Comparison of ENCODE assay signal across 26 cellular contexts in the genomic region with DNA sequence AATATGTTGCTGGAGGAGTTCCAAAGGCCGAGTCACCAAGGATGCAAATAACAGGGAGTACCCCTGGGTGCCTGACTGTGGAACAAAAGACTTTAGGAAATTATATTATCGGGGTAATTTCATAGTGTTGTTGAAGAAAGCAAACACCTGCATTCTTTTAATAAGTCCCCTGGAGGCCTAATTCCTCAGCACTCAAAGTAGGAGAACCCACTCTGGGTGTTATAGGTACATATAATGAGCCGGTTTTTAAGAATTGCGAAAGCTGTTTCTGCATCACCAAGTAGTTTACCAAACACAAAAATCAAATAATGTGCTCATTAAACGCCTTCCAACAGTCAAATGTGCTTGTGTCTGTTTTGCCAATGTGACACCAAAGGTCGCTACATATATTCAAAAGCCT.
DNase-seq lines count a peak whose midpoint lies in the region; ATAC-seq and TF ChIP-seq lines count a peak whose summit lies in the region.
"Had no signal": no experiment of that assay in that cellular context is flagged by ENCODE, and none has a peak within 500 bp of the region (broad histone marks: within the 10 kb centered on the region; RNA-seq: fewer than 3 reads in every experiment).

No MANE protein-coding gene starts in this region.

- no peak overlapping the region for H3K27ac ChIP-seq in lung (ENCODE audit: low read depth in 1 of 2, low read length in 1 of 2)
- H3K27ac ChIP-seq: A549; BLaER1 treated with 17β-estradiol and CSF1 and Interleukin-3, amounts not matched to agents 10 nM and 100 nM; HL-60; SJCRH30 had no signal

- H3K27me3 ChIP-seq in lung (ENCODE audit: control insufficient read depth, insufficient read depth), result no peaks in the 10 kb centered on the region
- H3K27me3 ChIP-seq: BLaER1 treated with 17β-estradiol and CSF1 and Interleukin-3, amounts not matched to agents 10 nM and 100 nM; SJCRH30 had no signal

- TF ChIP-seq CTCF in epithelial cell of esophagus (IDR thresholded peaks at IDR 0.05; ENCODE audit: insufficient read depth, low read depth, low read length, missing control alignments), result no peak
- no peak for TF ChIP-seq CTCF in lung (IDR thresholded peaks at IDR 0.05; ENCODE audit: control extremely low read depth, extremely low read depth)

- H3K27me3 Mint-ChIP-seq in activated T-helper 1 cell treated with anti-CD3 and anti-CD28 coated beads, Interleukin-12 subunit alpha, Interleukin-12 subunit beta, Interleukin-2, Interleukin-4 antibody, amounts not matched to agents 30 ng/mL and 10 ng/mL and 1 ng/mL, durations not matched to agents 14 hours and 24 hours and 36 hours (ENCODE audit: insufficient read depth), result peaks cover 6% of the 10 kb centered on the region

- H3K9me3 Mint-ChIP-seq in activated T-helper 1 cell treated with anti-CD3 and anti-CD28 coated beads, Interleukin-12 subunit alpha, Interleukin-12 subunit beta, Interleukin-2, Interleukin-4 antibody, amounts not matched to agents 30 ng/mL and 10 ng/mL and 1 ng/mL, durations not matched to agents 14 hours and 24 hours and 36 hours, result peaks cover 9% of the 10 kb centered on the region

- DNase-seq in NCI-H748 (lab: John Stamatoyannopoulos, UW; ENCODE audit: unreplicated experiment) (peak; percentile 42), NCI-H748 treated with DMSO at 0.1 percent for 48 hours (lab: John Stamatoyannopoulos, UW) (no peak), NCI-H1105 treated with DMSO at 0.1 percent for 48 hours (lab: John Stamatoyannopoulos, UW) (peak; percentile 60), epithelial cell of esophagus (ENCODE audit: low read depth) (peak; percentile 16), lung (ENCODE audit: low spot score) (no peak)
- no peak for DNase-seq in activated CD4-positive, CD25-positive, alpha-beta regulatory T cell (lab: John Stamatoyannopoulos, UW)
- no peak for DNase-seq in activated T-helper 1 cell treated with anti-CD3 and anti-CD28 coated beads, Interleukin-12 subunit alpha, Interleukin-12 subunit beta, Interleukin-2, Interleukin-4 antibody, amounts not matched to agents 30 ng/mL and 10 ng/mL and 1 ng/mL, durations not matched to agents 14 hours and 24 hours and 36 hours (ENCODE audit: low spot score)
- DNase-seq: AML-193; CD4-positive, alpha-beta memory T cell; DMS153; DND-41; Kasumi-1; MV-4-11; NCI-H187 treated with DMSO at 0.1 percent for 48 hours; NCI-H526 treated with DMSO at 0.1 percent for 48 hours; NK-92 treated with Interleukin-12 subunit alpha and Interleukin-12 subunit beta, amount 100 ng/mL, for 24 hours; PC-3; SJCRH30; T-helper 2 cell had no signal

- peaks cover 0 to 8% of the 10 kb centered on the region in 2 donors for H3K9me3 ChIP-seq in lung (ENCODE audit: control insufficient read depth in 2 of 2, insufficient read depth in 1 of 2, low read length in 1 of 2)
- H3K9me3 ChIP-seq: SJCRH30 had no signal

- H3K4me3 ChIP-seq in epithelial cell of esophagus (ENCODE audit: low read length), result no peak overlapping the region
- H3K4me3 ChIP-seq in lung, result no peak overlapping the region
- H3K4me3 ChIP-seq: A549; BLaER1 treated with 17β-estradiol and CSF1 and Interleukin-3, amounts not matched to agents 10 nM and 100 nM; K562; SJCRH30 had no signal

- no peak overlapping the region for H3K4me3 Mint-ChIP-seq in activated T-helper 1 cell treated with anti-CD3 and anti-CD28 coated beads, Interleukin-12 subunit alpha, Interleukin-12 subunit beta, Interleukin-2, Interleukin-4 antibody, amounts not matched to agents 30 ng/mL and 10 ng/mL and 1 ng/mL, durations not matched to agents 14 hours and 24 hours and 36 hours
- H3K4me3 Mint-ChIP-seq: CD4-positive, alpha-beta memory T cell had no signal

- H3K27ac Mint-ChIP-seq in activated T-helper 1 cell treated with anti-CD3 and anti-CD28 coated beads, Interleukin-12 subunit alpha, Interleukin-12 subunit beta, Interleukin-2, Interleukin-4 antibody, amounts not matched to agents 30 ng/mL and 10 ng/mL and 1 ng/mL, durations not matched to agents 14 hours and 24 hours and 36 hours, result no peak overlapping the region
- H3K27ac Mint-ChIP-seq: CD4-positive, alpha-beta memory T cell had no signal

- no peaks in the 10 kb centered on the region for H3K4me1 Mint-ChIP-seq in activated T-helper 1 cell treated with anti-CD3 and anti-CD28 coated beads, Interleukin-12 subunit alpha, Interleukin-12 subunit beta, Interleukin-2, Interleukin-4 antibody, amounts not matched to agents 30 ng/mL and 10 ng/mL and 1 ng/mL, durations not matched to agents 14 hours and 24 hours and 36 hours (ENCODE audit: low read depth)
- H3K4me1 Mint-ChIP-seq: CD4-positive, alpha-beta memory T cell had no signal

- ATAC-seq in lung (ENCODE audit: insufficient read depth, low FRiP score), result peak; percentile 53
- ATAC-seq: A549, HCT116, HepG2, K562, PC-3, SK-N-SH treated with all-trans-retinoic acid at 6 μM for 48 hours had no signal

- no peaks in the 10 kb centered on the region for H3K36me3 ChIP-seq in lung (ENCODE audit: control insufficient read depth in 2 of 2, insufficient read depth in 2 of 2, low read length in 2 of 2)
- H3K36me3 ChIP-seq: BLaER1 treated with 17β-estradiol and CSF1 and Interleukin-3, amounts not matched to agents 10 nM and 100 nM; SJCRH30 had no signal

- no peaks in the 10 kb centered on the region for H3K36me3 Mint-ChIP-seq in activated T-helper 1 cell treated with anti-CD3 and anti-CD28 coated beads, Interleukin-12 subunit alpha, Interleukin-12 subunit beta, Interleukin-2, Interleukin-4 antibody, amounts not matched to agents 30 ng/mL and 10 ng/mL and 1 ng/mL, durations not matched to agents 14 hours and 24 hours and 36 hours (ENCODE audit: low read depth)
- H3K36me3 Mint-ChIP-seq: CD4-positive, alpha-beta memory T cell had no signal

- no peaks in the 10 kb centered on the region for H3K4me1 ChIP-seq in lung (ENCODE audit: control insufficient read depth in 2 of 2, insufficient read depth in 2 of 2, low read length in 2 of 2)
- H3K4me1 ChIP-seq: A549; BLaER1 treated with 17β-estradiol and CSF1 and Interleukin-3, amounts not matched to agents 10 nM and 100 nM; SJCRH30 had no signal

- intact Hi-C loops in activated T-helper 1 cell treated with anti-CD3 and anti-CD28 coated beads, Interleukin-12 subunit alpha, Interleukin-12 subunit beta, Interleukin-2, Interleukin-4 antibody, amounts not matched to agents 30 ng/mL and 10 ng/mL and 1 ng/mL, durations not matched to agents 14 hours and 24 hours and 36 hours (cut with micrococcal nuclease), result no loop called here

- 63 to 80% methylated on average over 6 of the region's 6 CpGs for WGBS in lung, 2 donors

Comparison
In these comparisons a context has a peak if more than half of its experiments do, and no peak if none do; other contexts are left out.
1. DNase-seq: peak in NCI-H748 (single experiment), NCI-H1105 treated with DMSO at 0.1 percent for 48 hours (single experiment) and epithelial cell of esophagus (single experiment); none in NCI-H748 treated with DMSO at 0.1 percent for 48 hours (single experiment), lung (single experiment), activated CD4-positive, CD25-positive, alpha-beta regulatory T cell (0 of 4) and activated T-helper 1 cell treated with anti-CD3 and anti-CD28 coated beads, Interleukin-12 subunit alpha, Interleukin-12 subunit beta, Interleukin-2, Interleukin-4 antibody, amounts not matched to agents 30 ng/mL and 10 ng/mL and 1 ng/mL, durations not matched to agents 14 hours and 24 hours and 36 hours (single experiment).